8 cellular contexts compared by ENCODE assay signal in genomic region chr10:103417148-103417469, GRCh38. TPM values are rescaled to one million over a fixed set of nuclear protein-coding genes. Genes with fewer than 3 reads are reported as not detected.
"Had no signal": no experiment of that assay in that cellular context is flagged by ENCODE, and none has a peak within 500 bp of the region (broad histone marks: within the 10 kb centered on the region; RNA-seq: fewer than 3 reads in every experiment).

No MANE protein-coding gene starts in this region.

RNA-seq across cellular contexts. Expression of gene CALHM2, which starts 35.1 kb away (rescaled TPM):
- total RNA-seq: K562, SK-MEL-5 had no signal

RNA-seq across cellular contexts. Expression of gene CALHM1, which starts 41.6 kb away (rescaled TPM):
- total RNA-seq: K562, LHCN-M2, MCF 10A, PC-9, RPMI7951, SK-MEL-5, T-cell had no signal
- polyA plus RNA-seq: SK-N-SH had no signal
